ENCODE assay signal across 17 cellular contexts in the genomic region with DNA sequence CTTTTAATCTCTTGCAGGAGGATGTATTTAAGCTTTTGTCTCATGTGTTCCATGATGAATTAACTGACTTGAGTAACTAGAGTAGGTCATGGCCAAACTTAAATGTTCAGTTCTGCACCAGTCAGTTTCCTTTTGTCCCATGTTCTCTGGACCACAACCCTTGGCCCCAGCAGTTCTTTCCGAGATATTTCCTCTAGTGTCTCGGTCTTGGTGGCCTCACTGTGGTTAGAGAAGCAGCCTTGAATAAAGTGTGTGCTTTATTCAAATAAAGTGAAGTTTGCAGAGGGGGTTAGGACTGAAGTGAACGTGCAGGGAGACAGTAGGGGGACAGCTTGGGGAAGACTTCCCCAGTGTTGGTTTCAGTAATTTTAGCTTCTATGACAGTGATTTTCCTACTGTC. TPM values are rescaled to one million over a fixed set of nuclear protein-coding genes. Genes with fewer than 3 reads are reported as not detected.
DNase-seq lines count a peak whose midpoint lies in the region; ATAC-seq and TF ChIP-seq lines count a peak whose summit lies in the region.
"Had no signal": no experiment of that assay in that cellular context is flagged by ENCODE, and none has a peak within 500 bp of the region (broad histone marks: within the 10 kb centered on the region; RNA-seq: fewer than 3 reads in every experiment).

No MANE protein-coding gene starts in this region.

- peaks cover 10% of the 10 kb centered on the region for H3K36me3 Mint-ChIP-seq in activated naive CD8-positive, alpha-beta T cell treated with anti-CD3 and anti-CD28 coated beads for 36 hours
- H3K36me3 Mint-ChIP-seq in stimulated activated naive CD8-positive, alpha-beta T cell treated with anti-CD3 and anti-CD28 coated beads, Interleukin-15, Interleukin-2, amounts not matched to agents 100 ng/mL and 50 ng/mL, for 24 hours (ENCODE audit: low read depth): peaks cover 54% of the 10 kb centered on the region

- no peaks in the 10 kb centered on the region for H3K9me3 Mint-ChIP-seq in activated naive CD8-positive, alpha-beta T cell treated with anti-CD3 and anti-CD28 coated beads for 36 hours
- H3K9me3 Mint-ChIP-seq in stimulated activated naive CD8-positive, alpha-beta T cell treated with anti-CD3 and anti-CD28 coated beads, Interleukin-15, Interleukin-2, amounts not matched to agents 100 ng/mL and 50 ng/mL, for 24 hours: no peaks in the 10 kb centered on the region

- no peak overlapping the region for H3K27ac ChIP-seq in RWPE1
- H3K27ac ChIP-seq: coronary artery, sigmoid colon, suprapubic skin had no signal

- no peaks in the 10 kb centered on the region for H3K27me3 Mint-ChIP-seq in activated naive CD8-positive, alpha-beta T cell treated with anti-CD3 and anti-CD28 coated beads for 36 hours
- no peaks in the 10 kb centered on the region for H3K27me3 Mint-ChIP-seq in stimulated activated naive CD8-positive, alpha-beta T cell treated with anti-CD3 and anti-CD28 coated beads, Interleukin-15, Interleukin-2, amounts not matched to agents 100 ng/mL and 50 ng/mL, for 24 hours

- TF ChIP-seq CTCF in RWPE1 (conservative IDR thresholded peaks at IDR 0.05; ENCODE audit: low read depth): no peak

- CTCF ChIA-PET in RWPE1 (lab: Yijun Ruan, JAX): no interaction called here

- H3K27ac Mint-ChIP-seq in activated naive CD8-positive, alpha-beta T cell treated with anti-CD3 and anti-CD28 coated beads for 36 hours: peak overlapping the region; percentile 96
- H3K27ac Mint-ChIP-seq in stimulated activated naive CD8-positive, alpha-beta T cell treated with anti-CD3 and anti-CD28 coated beads, Interleukin-15, Interleukin-2, amounts not matched to agents 100 ng/mL and 50 ng/mL, for 24 hours: peak overlapping the region; percentile 99

- peak; percentile 44 for ATAC-seq in HG02885 (IDR thresholded peaks at IDR 0.05; ENCODE audit: poor library complexity, unreplicated experiment)
- no peak for ATAC-seq in HG03139 (IDR thresholded peaks at IDR 0.05; ENCODE audit: unreplicated experiment)
- ATAC-seq: HCT116 had no signal

- POLR2A ChIA-PET in RWPE1 (lab: Yijun Ruan, JAX; ENCODE audit: low non-redundant PET): no interaction called here

- H3K4me3 Mint-ChIP-seq in activated naive CD8-positive, alpha-beta T cell treated with anti-CD3 and anti-CD28 coated beads for 36 hours: peak overlapping the region; percentile 52
- peak overlapping the region; percentile 68 for H3K4me3 Mint-ChIP-seq in stimulated activated naive CD8-positive, alpha-beta T cell treated with anti-CD3 and anti-CD28 coated beads, Interleukin-15, Interleukin-2, amounts not matched to agents 100 ng/mL and 50 ng/mL, for 24 hours

- DNase-seq in stimulated activated CD4-positive, alpha-beta T cell treated with anti-CD3 and anti-CD28 coated beads, Interleukin-12 subunit alpha, Interleukin-12 subunit beta, amount 100 ng/mL, for 48 hours (ENCODE audit: low read depth in 2 of 3, low spot score in 1 of 3): peak in 2 of 3 donors; percentile 28 to 41
- DNase-seq in stimulated activated CD4-positive, alpha-beta T cell treated with anti-CD3 and anti-CD28 coated beads, Interleukin-4, amount 100 ng/mL, for 4 hours: no peak
- peak; percentile 44 for DNase-seq in activated naive CD8-positive, alpha-beta T cell treated with anti-CD3 and anti-CD28 coated beads for 36 hours
- no peak for DNase-seq in HT-29 (ENCODE audit: low spot score)
- DNase-seq in RWPE1 (ENCODE audit: low spot score): no peak
- DNase-seq: erythroblast, islet precursor cell, mesendoderm, NCI-H2029 treated with DMSO at 0.1 percent for 48 hours, RPMI8226, sigmoid colon had no signal

- peaks cover 42% of the 10 kb centered on the region for H3K4me1 Mint-ChIP-seq in activated naive CD8-positive, alpha-beta T cell treated with anti-CD3 and anti-CD28 coated beads for 36 hours
- H3K4me1 Mint-ChIP-seq in stimulated activated naive CD8-positive, alpha-beta T cell treated with anti-CD3 and anti-CD28 coated beads, Interleukin-15, Interleukin-2, amounts not matched to agents 100 ng/mL and 50 ng/mL, for 24 hours (ENCODE audit: low read depth): peaks cover 68% of the 10 kb centered on the region

RNA-seq across cellular contexts. Expression of a gene that starts 9.3 kb away (rescaled TPM):
- total RNA-seq in activated naive CD8-positive, alpha-beta T cell treated with anti-CD3 and anti-CD28 coated beads for 36 hours: 10 to 100 TPM; 12.5 to 14.6 TPM
- total RNA-seq in HT-29 (2014; rRNA removed; shearing (Covaris generic)): 11.9 and 20.9 TPM in 2 replicates

RNA-seq across cellular contexts. Expression of a gene that starts 13.2 kb away (rescaled TPM):
- 10 to 100 TPM; 14.4 to 16.2 TPM for total RNA-seq in activated naive CD8-positive, alpha-beta T cell treated with anti-CD3 and anti-CD28 coated beads for 36 hours
- total RNA-seq in HT-29 (2014; rRNA removed; shearing (Covaris generic)): 20.6 and 22.9 TPM in 2 replicates

RNA-seq across cellular contexts. Expression of a gene that starts 53.4 kb away (rescaled TPM):
- total RNA-seq in activated naive CD8-positive, alpha-beta T cell treated with anti-CD3 and anti-CD28 coated beads for 36 hours: 10 to 100 TPM; 30.7 to 30.8 TPM
- 47.4 and 72.1 TPM in 2 replicates for total RNA-seq in HT-29 (2014; rRNA removed; shearing (Covaris generic))

Comparison
In these comparisons a context has a peak if more than half of its experiments do, and no peak if none do; other contexts are left out.
1. DNase-seq: peak in stimulated activated CD4-positive, alpha-beta T cell treated with anti-CD3 and anti-CD28 coated beads, Interleukin-12 subunit alpha, Interleukin-12 subunit beta, amount 100 ng/mL, for 48 hours (2 of 3) and activated naive CD8-positive, alpha-beta T cell treated with anti-CD3 and anti-CD28 coated beads for 36 hours (single experiment); none in stimulated activated CD4-positive, alpha-beta T cell treated with anti-CD3 and anti-CD28 coated beads, Interleukin-4, amount 100 ng/mL, for 4 hours (0 of 2), HT-29 (single experiment) and RWPE1 (single experiment).